In the genomic region with DNA sequence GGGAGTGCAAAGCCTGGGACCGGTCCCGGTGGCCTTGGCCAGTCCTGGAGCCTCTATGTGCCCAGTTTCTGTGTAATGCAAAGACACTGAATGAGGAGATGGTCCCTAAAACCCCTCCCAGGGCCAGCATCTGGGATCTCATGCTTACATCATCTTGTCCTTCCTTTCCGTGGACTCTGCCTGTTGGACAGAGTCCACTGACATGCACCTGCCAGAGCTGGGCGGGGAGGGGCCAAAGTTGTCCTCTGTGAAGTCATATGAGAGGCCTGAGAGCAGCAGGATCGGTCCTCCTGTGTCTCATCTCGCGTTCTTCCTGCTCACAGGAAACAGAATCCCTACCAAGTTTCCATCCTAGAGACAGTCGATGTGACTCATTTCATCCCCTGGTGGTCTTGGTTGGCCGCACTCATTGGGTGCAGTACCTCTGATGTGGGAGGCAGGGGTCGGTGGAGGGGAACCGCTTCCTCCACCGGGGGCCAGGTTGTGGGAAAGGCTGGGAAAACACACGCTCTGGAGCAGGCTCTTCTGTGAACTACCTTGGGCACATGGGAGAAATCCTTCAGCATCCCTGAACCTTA, we compare ENCODE assay signal across 2 cellular contexts.
TF ChIP-seq lines count a peak whose summit lies in the region.

No MANE protein-coding gene starts in this region.

TF ChIP-seq in SK-N-SH treated with all-trans-retinoic acid at 6 μM for 48 hours, 23 proteins besides CTCF, POLR2A, EP300 and RAD21 (continued from another document):
- TF ChIP-seq CREB5 (CRISPR knock-in tag; IDR thresholded peaks at IDR 0.05; ENCODE audit: low read depth) (no peak), SNAI2 (CRISPR knock-in tag; IDR thresholded peaks at IDR 0.05) (no peak), CSDC2 (CRISPR knock-in tag; IDR thresholded peaks at IDR 0.05) (no peak), ISL1 (CRISPR knock-in tag; IDR thresholded peaks at IDR 0.05) (no peak), ARNTL (CRISPR knock-in tag; IDR thresholded peaks at IDR 0.05; ENCODE audit: borderline replicate concordance, low read depth) (no peak)
- TF ChIP-seq, protein P1, sequence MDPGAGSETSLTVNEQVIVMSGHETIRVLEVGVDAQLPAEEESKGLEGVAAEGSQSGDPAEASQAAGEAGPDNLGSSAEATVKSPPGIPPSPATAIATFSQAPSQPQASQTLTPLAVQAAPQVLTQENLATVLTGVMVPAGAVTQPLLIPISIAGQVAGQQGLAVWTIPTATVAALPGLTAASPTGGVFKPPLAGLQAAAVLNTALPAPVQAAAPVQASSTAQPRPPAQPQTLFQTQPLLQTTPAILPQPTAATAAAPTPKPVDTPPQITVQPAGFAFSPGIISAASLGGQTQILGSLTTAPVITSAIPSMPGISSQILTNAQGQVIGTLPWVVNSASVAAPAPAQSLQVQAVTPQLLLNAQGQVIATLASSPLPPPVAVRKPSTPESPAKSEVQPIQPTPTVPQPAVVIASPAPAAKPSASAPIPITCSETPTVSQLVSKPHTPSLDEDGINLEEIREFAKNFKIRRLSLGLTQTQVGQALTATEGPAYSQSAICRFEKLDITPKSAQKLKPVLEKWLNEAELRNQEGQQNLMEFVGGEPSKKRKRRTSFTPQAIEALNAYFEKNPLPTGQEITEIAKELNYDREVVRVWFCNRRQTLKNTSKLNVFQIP (CRISPR knock-in tag; IDR thresholded peaks at IDR 0.05; ENCODE audit: borderline replicate concordance, low read depth), result no peak

TF ChIP-seq in liver, 16 proteins besides CTCF, POLR2A, EP300 and RAD21 (continued from another document):
- TF ChIP-seq, protein P2, sequence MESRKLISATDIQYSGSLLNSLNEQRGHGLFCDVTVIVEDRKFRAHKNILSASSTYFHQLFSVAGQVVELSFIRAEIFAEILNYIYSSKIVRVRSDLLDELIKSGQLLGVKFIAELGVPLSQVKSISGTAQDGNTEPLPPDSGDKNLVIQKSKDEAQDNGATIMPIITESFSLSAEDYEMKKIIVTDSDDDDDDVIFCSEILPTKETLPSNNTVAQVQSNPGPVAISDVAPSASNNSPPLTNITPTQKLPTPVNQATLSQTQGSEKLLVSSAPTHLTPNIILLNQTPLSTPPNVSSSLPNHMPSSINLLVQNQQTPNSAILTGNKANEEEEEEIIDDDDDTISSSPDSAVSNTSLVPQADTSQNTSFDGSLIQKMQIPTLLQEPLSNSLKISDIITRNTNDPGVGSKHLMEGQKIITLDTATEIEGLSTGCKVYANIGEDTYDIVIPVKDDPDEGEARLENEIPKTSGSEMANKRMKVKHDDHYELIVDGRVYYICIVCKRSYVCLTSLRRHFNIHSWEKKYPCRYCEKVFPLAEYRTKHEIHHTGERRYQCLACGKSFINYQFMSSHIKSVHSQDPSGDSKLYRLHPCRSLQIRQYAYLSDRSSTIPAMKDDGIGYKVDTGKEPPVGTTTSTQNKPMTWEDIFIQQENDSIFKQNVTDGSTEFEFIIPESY (IDR thresholded peaks at IDR 0.05), result no peak
- peak; percentile 79 to 87 for TF ChIP-seq HNF4A (conservative IDR thresholded peaks at IDR 0.05)
